Comparison of ENCODE assay signal across 8 cellular contexts in genomic region chr10:71860243-71861029, GRCh38. TPM values are rescaled to one million over a fixed set of nuclear protein-coding genes. Genes with fewer than 3 reads are reported as not detected.
DNase-seq lines count a peak whose midpoint lies in the region; ATAC-seq and TF ChIP-seq lines count a peak whose summit lies in the region.

No MANE protein-coding gene starts in this region.

- 5 to 7% methylated on average over 11 of the region's 11 CpGs for WGBS in aorta, 2 donors

- intact Hi-C loops in aorta (cut with DNase I), result no loop called here

- H3K27ac ChIP-seq in neural progenitor cell, result peak overlapping the region; percentile 22
- H3K27ac ChIP-seq in aorta (ENCODE audit: low read depth in 1 of 2, low read length in 2 of 2), result peak overlapping the region; percentile 95 to 96

- no peaks in the 10 kb centered on the region for H3K4me1 Mint-ChIP-seq in activated T-helper 17 cell treated with anti-CD3 and anti-CD28 coated beads, Interleukin-2, amount 50 U/mL, for 72 hours
- peaks cover 22% of the 10 kb centered on the region for H3K4me1 Mint-ChIP-seq in neural progenitor cell

- CTCF ChIA-PET in HEK293T (lab: Yijun Ruan, JAX), result interaction anchor here (0.6 to 1.2 kb wide), 5 partner anchors 13 to 266 kb away, joined by 3 to 7 read pairs (median 3); no protein-coding TSS in a partner anchor

- no peak overlapping the region for H3K4me2 ChIP-seq in neural progenitor cell

- no peaks in the 10 kb centered on the region for H3K79me2 ChIP-seq in neural progenitor cell (ENCODE audit: low read depth)

- POLR2A ChIA-PET in HEK293T (lab: Yijun Ruan, JAX), result interaction anchor here (0.6 to 2.7 kb wide), 7 partner anchors 9 to 493 kb away, joined by 3 to 37 read pairs (median 3); partner anchors contain the start of genes DDIT4 and PSAP

- no peak for TF ChIP-seq CTCF in neural progenitor cell (IDR thresholded peaks at IDR 0.05)

- H3K4me1 ChIP-seq in neural progenitor cell (peaks cover 16% of the 10 kb centered on the region), aorta (ENCODE audit: control insufficient read depth in 1 of 2, insufficient read depth in 2 of 2, low read length in 2 of 2) (no peaks in the 10 kb centered on the region)

- no peak overlapping the region for H3K4me3 Mint-ChIP-seq in activated T-helper 17 cell treated with anti-CD3 and anti-CD28 coated beads, Interleukin-2, amount 50 U/mL, for 72 hours
- H3K4me3 Mint-ChIP-seq in neural progenitor cell, result no peak overlapping the region

- peak overlapping the region; percentile 60 for H2AFZ ChIP-seq in neural progenitor cell (replicated peaks)

- H4K20me1 ChIP-seq in neural progenitor cell (ENCODE audit: low read depth), result no peaks in the 10 kb centered on the region

- H3K9me3 Mint-ChIP-seq in activated T-helper 17 cell treated with anti-CD3 and anti-CD28 coated beads, Interleukin-2, amount 50 U/mL, for 72 hours, result no peaks in the 10 kb centered on the region
- no peaks in the 10 kb centered on the region for H3K9me3 Mint-ChIP-seq in neural progenitor cell

- no peaks in the 10 kb centered on the region for H3K36me3 Mint-ChIP-seq in activated T-helper 17 cell treated with anti-CD3 and anti-CD28 coated beads, Interleukin-2, amount 50 U/mL, for 72 hours (ENCODE audit: low read depth)
- no peaks in the 10 kb centered on the region for H3K36me3 Mint-ChIP-seq in neural progenitor cell

- H3K27ac Mint-ChIP-seq in activated T-helper 17 cell treated with anti-CD3 and anti-CD28 coated beads, Interleukin-2, amount 50 U/mL, for 72 hours, result no peak overlapping the region
- H3K27ac Mint-ChIP-seq in neural progenitor cell, result peak overlapping the region; percentile 99

- no peaks in the 10 kb centered on the region for H3K27me3 Mint-ChIP-seq in activated T-helper 17 cell treated with anti-CD3 and anti-CD28 coated beads, Interleukin-2, amount 50 U/mL, for 72 hours
- H3K27me3 Mint-ChIP-seq in neural progenitor cell (ENCODE audit: insufficient read depth, low read depth), result peaks cover 14% of the 10 kb centered on the region

- in situ Hi-C loops in Caki2 (cut with HindIII; ENCODE audit: low pct_unique_long_range_greater_than_20kb, low sequenced_read_pairs), result no loop called here

- no peak overlapping the region for H3K9ac ChIP-seq in neural progenitor cell

- no peaks in the 10 kb centered on the region for H3K27me3 ChIP-seq in neural progenitor cell
- H3K27me3 ChIP-seq in aorta (ENCODE audit: control insufficient read depth in 1 of 2, insufficient read depth in 2 of 2, low read length in 1 of 2), result no peaks in the 10 kb centered on the region

- no peaks in the 10 kb centered on the region for H3K9me3 ChIP-seq in neural progenitor cell (ENCODE audit: low read depth)
- H3K9me3 ChIP-seq in aorta (ENCODE audit: control insufficient read depth, low read length), result no peaks in the 10 kb centered on the region

- ATAC-seq in activated T-helper 17 cell treated with anti-CD3 and anti-CD28 coated beads, Interleukin-2, amount 50 U/mL, for 72 hours (replicated peaks), result peak; percentile 95
- ATAC-seq in aorta (ENCODE audit: low FRiP score), result peak; percentile 97

- no peaks in the 10 kb centered on the region for H3K36me3 ChIP-seq in neural progenitor cell
- H3K36me3 ChIP-seq in aorta (ENCODE audit: control insufficient read depth in 1 of 2, insufficient read depth in 2 of 2, low read length in 1 of 2), result no peaks in the 10 kb centered on the region

- H3K4me3 ChIP-seq in neural progenitor cell (no peak overlapping the region), aorta (ENCODE audit: low read length in 2 of 2) (no peak overlapping the region)

- peak; percentile 96 for DNase-seq in Caki2 (ENCODE audit: low read depth)
- peak; percentile 71 for DNase-seq in HEK293T (ENCODE audit: extremely low spot score)
- peak; percentile 94 for DNase-seq in NCI-H446 treated with DMSO at 0.1 percent for 48 hours (lab: John Stamatoyannopoulos, UW)
- peak; percentile 100 for DNase-seq in foreskin melanocyte
- peak; percentile 72 for DNase-seq in neural progenitor cell (ENCODE audit: low spot score)
- DNase-seq in aorta, result peak; percentile 95 to 97
- DNase-seq in GM19240 (ENCODE audit: insufficient read length, low spot score), result no peak

- peaks cover 13% of the 10 kb centered on the region for H3F3A ChIP-seq in neural progenitor cell (ENCODE audit: low read depth)

TF ChIP-seq in HEK293T, 16 proteins besides CTCF, POLR2A, EP300 and RAD21:
- TF ChIP-seq BHLHE40 (IDR thresholded peaks at IDR 0.05; ENCODE audit: borderline replicate concordance), result no peak
- TF ChIP-seq SUZ12 (IDR thresholded peaks at IDR 0.05), result no peak
- no peak for TF ChIP-seq TARDBP (IDR thresholded peaks at IDR 0.05)
- TF ChIP-seq SP1 (IDR thresholded peaks at IDR 0.05), result no peak
- TF ChIP-seq FOXK2 (IDR thresholded peaks at IDR 0.05), result no peak
- TF ChIP-seq NFRKB (IDR thresholded peaks at IDR 0.05), result no peak
- TF ChIP-seq FOXA1 (IDR thresholded peaks at IDR 0.05), result no peak
- no peak for TF ChIP-seq HDGF (IDR thresholded peaks at IDR 0.05; ENCODE audit: borderline replicate concordance)
- TF ChIP-seq PKNOX1 (IDR thresholded peaks at IDR 0.05), result no peak
- TF ChIP-seq FOXM1 (IDR thresholded peaks at IDR 0.05; ENCODE audit: borderline replicate concordance), result no peak
- TF ChIP-seq ARNT (IDR thresholded peaks at IDR 0.05), result no peak
- no peak for TF ChIP-seq ELF4 (IDR thresholded peaks at IDR 0.05)
- TF ChIP-seq L3MBTL2 (conservative IDR thresholded peaks at IDR 0.05), result no peak
- TF ChIP-seq ZNF384 (IDR thresholded peaks at IDR 0.05), result no peak

RNA-seq across cellular contexts. Expression of gene PSAP, which starts 9.4 kb away (rescaled TPM):
- 1,521 and 1,603 TPM in 2 replicates for total RNA-seq in Caki2 (2014; rRNA removed; shearing (Covaris generic); ENCODE audit: low replicate concordance)
- total RNA-seq in activated T-helper 17 cell treated with anti-CD3 and anti-CD28 coated beads, Interleukin-2, amount 50 U/mL, for 72 hours, result 100 to 1,000 TPM; 121 to 153 TPM
- 358 and 493 TPM in 2 replicates for total RNA-seq in neural progenitor cell (ENCODE audit: low replicate concordance)
- total RNA-seq in aorta, result 1,000 to 10,000 TPM in 1 of 2 donors, 100 to 1,000 TPM in 1; 995 to 1,176 TPM
- polyA plus RNA-seq in aorta, result 1,000 to 10,000 TPM in 1 of 2 donors, 100 to 1,000 TPM in 1; 698 to 1,028 TPM
